18 cellular contexts compared by ENCODE assay signal in genomic region chr9:36128331-36128730, GRCh38. TPM values are rescaled to one million over a fixed set of nuclear protein-coding genes. Genes with fewer than 3 reads are reported as not detected.
DNase-seq lines count a peak whose midpoint lies in the region; ATAC-seq and TF ChIP-seq lines count a peak whose summit lies in the region.
"Had no signal": no experiment of that assay in that cellular context is flagged by ENCODE, and none has a peak within 500 bp of the region (broad histone marks: within the 10 kb centered on the region; RNA-seq: fewer than 3 reads in every experiment).

No MANE protein-coding gene starts in this region.

- H2AK5ac ChIP-seq in H9 (ENCODE audit: insufficient read length, low read length) = no peak overlapping the region

- no peaks in the 10 kb centered on the region for H3K79me1 ChIP-seq in H9 (ENCODE audit: insufficient read depth, low read depth, low read length, poor library complexity, severe bottlenecking)

- H4K91ac ChIP-seq in H9 (ENCODE audit: insufficient read length, low read depth, low read length) = no peak overlapping the region

- intact Hi-C loops in CD14-positive monocyte (cut with micrococcal nuclease) (loop anchor here in 1 of 2 donors (5.0 kb wide), 1 partner anchor 39 kb away; the partner anchor contains the start of gene CCIN), PC-9 (cut with micrococcal nuclease; ENCODE audit: unreplicated experiment) (no loop called here)
- intact Hi-C loops in naive thymus-derived CD4-positive, alpha-beta T cell (cut with micrococcal nuclease) = loop anchor here in 1 of 2 donors (2.0 kb wide), 1 partner anchor 20 kb away; no protein-coding TSS in a partner anchor

- no peak overlapping the region for H2BK12ac ChIP-seq in H9 (ENCODE audit: insufficient read length, low read depth, low read length)

- no peak overlapping the region for H3K27ac ChIP-seq in naive thymus-derived CD4-positive, alpha-beta T cell (ENCODE audit: low read depth, low read length)
- H3K27ac ChIP-seq in H9 (ENCODE audit: insufficient read length, low read depth, low read length) (no peak overlapping the region), PC-9 (no peak overlapping the region), GM23338 (ENCODE audit: low read depth) (no peak overlapping the region)
- H3K27ac ChIP-seq: pancreas, SK-N-MC, tibial nerve had no signal

- DNase-seq in CD14-positive monocyte (ENCODE audit: low spot score) (no peak), Kasumi-1 (lab: John Stamatoyannopoulos, UW) (peak; percentile 47 to 67), SKM-1 treated with dmso at 0.1 percent for 144 hours (lab: John Stamatoyannopoulos, UW; ENCODE audit: unreplicated experiment) (peak; percentile 81), foreskin melanocyte (no peak), H9 (no peak), PC-9 (no peak), GM23338 (ENCODE audit: low spot score) (no peak)
- no peak for DNase-seq in naive thymus-derived CD4-positive, alpha-beta T cell
- DNase-seq: activated naive CD4-positive, alpha-beta T cell treated with anti-CD3 and anti-CD28 coated beads for 36 hours; activated T-cell treated with anti-CD3 and anti-CD28 coated beads, Interleukin-2, amount 50 U/mL, for 1 hour; NCI-H1417; NCI-H69; pancreas; PC-3; stimulated activated naive CD4-positive, alpha-beta T cell had no signal

- H3T11ph ChIP-seq in H9 (ENCODE audit: low read length) = no peak overlapping the region

- H4K20me1 ChIP-seq in H9 (ENCODE audit: control insufficient read depth, insufficient read depth, insufficient read length) (no peaks in the 10 kb centered on the region), PC-9 (ENCODE audit: insufficient read depth) (no peaks in the 10 kb centered on the region), GM23338 (replicated peaks; ENCODE audit: insufficient read depth) (no peaks in the 10 kb centered on the region; the same call in 1 of the 2 replicates)

- no peaks in the 10 kb centered on the region for H3K27me3 ChIP-seq in naive thymus-derived CD4-positive, alpha-beta T cell (ENCODE audit: control insufficient read depth in 2 of 2, insufficient read depth in 2 of 2, low read length in 2 of 2)
- H3K27me3 ChIP-seq in H9 (ENCODE audit: insufficient read depth, low read length) (no peaks in the 10 kb centered on the region), PC-9 (ENCODE audit: insufficient read depth, low read depth) (no peaks in the 10 kb centered on the region), GM23338 (ENCODE audit: insufficient read depth) (peaks cover 22% of the 10 kb centered on the region)
- H3K27me3 ChIP-seq: pancreas, tibial nerve had no signal

- H3K27ac Mint-ChIP-seq in CD14-positive monocyte = peak overlapping the region; percentile 93 to 99 (median 98)
- H3K27ac Mint-ChIP-seq in naive thymus-derived CD4-positive, alpha-beta T cell = peak overlapping the region in 5 of 9 donors; percentile 26 to 65 (median 56)
- H3K27ac Mint-ChIP-seq in H9 = no peak overlapping the region
- H3K27ac Mint-ChIP-seq in GM23338 = no peak overlapping the region
- H3K27ac Mint-ChIP-seq: activated CD4-positive, alpha-beta T cell treated with anti-CD3 and anti-CD28 coated beads, Interleukin-2, amount 10 ng/mL, durations not matched to agents 24 days and 14 days; activated naive CD4-positive, alpha-beta T cell treated with anti-CD3 and anti-CD28 coated beads for 36 hours had no signal

- no peak overlapping the region for H2BK15ac ChIP-seq in H9 (ENCODE audit: low read depth, low read length)

- no peak overlapping the region for H2BK120ac ChIP-seq in H9 (ENCODE audit: low read depth, low read length, poor library complexity, severe bottlenecking)

- no peak overlapping the region for H3K56ac ChIP-seq in H9 (ENCODE audit: insufficient read length, low read depth, low read length)

- H3K4me1 Mint-ChIP-seq in CD14-positive monocyte = peaks cover 66% of the 10 kb centered on the region
- peaks cover 18 to 32% (median 29%) of the 10 kb centered on the region in 7 donors for H3K4me1 Mint-ChIP-seq in naive thymus-derived CD4-positive, alpha-beta T cell
- H3K4me1 Mint-ChIP-seq in H9 = peaks cover 12 to 25% of the 10 kb centered on the region in 2 experiments
- peaks cover 8% of the 10 kb centered on the region; the same call in 2 of the 3 replicates for H3K4me1 Mint-ChIP-seq in GM23338

- CTCF ChIA-PET in naive thymus-derived CD4-positive, alpha-beta T cell (lab: Charles Lee) = interaction anchor here (0.7 kb wide), 1 partner anchor 13 kb away, joined by 5 read pairs; no protein-coding TSS in a partner anchor
- CTCF ChIA-PET in PC-9 (lab: Charles Lee) = no interaction called here

- H3K4me3 Mint-ChIP-seq in CD14-positive monocyte = peak overlapping the region; percentile 53 to 88
- H3K4me3 Mint-ChIP-seq in naive thymus-derived CD4-positive, alpha-beta T cell = no peak overlapping the region
- H3K4me3 Mint-ChIP-seq in H9 = no peak overlapping the region
- no peak overlapping the region for H3K4me3 Mint-ChIP-seq in GM23338
- H3K4me3 Mint-ChIP-seq: activated CD4-positive, alpha-beta T cell treated with anti-CD3 and anti-CD28 coated beads, Interleukin-2, amount 10 ng/mL, durations not matched to agents 24 days and 14 days; activated naive CD4-positive, alpha-beta T cell treated with anti-CD3 and anti-CD28 coated beads for 36 hours had no signal

- no peak overlapping the region for H3K9ac ChIP-seq in H9 (ENCODE audit: extremely low read depth, insufficient read length, low read length)

- no peaks in the 10 kb centered on the region for H3K9me3 ChIP-seq in naive thymus-derived CD4-positive, alpha-beta T cell (ENCODE audit: control insufficient read depth in 2 of 3, low read length in 3 of 3)
- H3K9me3 ChIP-seq in H9 (ENCODE audit: control insufficient read depth, low read depth, low read length) (no peaks in the 10 kb centered on the region), PC-9 (ENCODE audit: insufficient read depth, low read depth) (no peaks in the 10 kb centered on the region)
- H3K9me3 ChIP-seq: pancreas, tibial nerve had no signal

- no peaks in the 10 kb centered on the region for H3K9me2 ChIP-seq in PC-9 (ENCODE audit: insufficient read depth)
- H3K9me2 ChIP-seq in GM23338 (ENCODE audit: insufficient read depth) = no peaks in the 10 kb centered on the region

- no peak overlapping the region for H3K23ac ChIP-seq in H9 (ENCODE audit: insufficient read length, low read depth, low read length)

- no peak overlapping the region for H2BK5ac ChIP-seq in H9 (ENCODE audit: insufficient read length, low read length)

- H3K14ac ChIP-seq in H9 (ENCODE audit: insufficient read depth, low read length) = no peak overlapping the region

- H2AFZ ChIP-seq in H9 (ENCODE audit: low read length) (no peak overlapping the region), PC-9 (no peak overlapping the region), GM23338 (no peak overlapping the region)

- TF ChIP-seq CTCF in CD14-positive monocyte (IDR thresholded peaks at IDR 0.05) = no peak
- no peak for TF ChIP-seq CTCF in H9 (conservative IDR thresholded peaks at IDR 0.05)
- no peak for TF ChIP-seq CTCF in PC-9 (conservative IDR thresholded peaks at IDR 0.05)
- TF ChIP-seq CTCF in GM23338 (conservative IDR thresholded peaks at IDR 0.05; ENCODE audit: low read depth in 2 of 2) = no peak

- H3K36me3 ChIP-seq in naive thymus-derived CD4-positive, alpha-beta T cell (ENCODE audit: control insufficient read depth in 2 of 3, insufficient read depth in 3 of 3, low read length in 3 of 3) = no peaks in the 10 kb centered on the region
- H3K36me3 ChIP-seq in PC-9 (ENCODE audit: low read depth) = no peaks in the 10 kb centered on the region
- H3K36me3 ChIP-seq in GM23338 (ENCODE audit: insufficient read depth) = no peaks in the 10 kb centered on the region
- H3K36me3 ChIP-seq: pancreas had no signal

- no peak overlapping the region for H3K4me2 ChIP-seq in H9 (ENCODE audit: insufficient read depth, insufficient read length, low read length)
- H3K4me2 ChIP-seq in PC-9 = no peak overlapping the region
- H3K4me2 ChIP-seq in GM23338 = no peak overlapping the region

- H3K27me3 Mint-ChIP-seq in CD14-positive monocyte (ENCODE audit: low read depth in 3 of 3) = peaks cover 0 to 4% (median 0%) of the 10 kb centered on the region in 3 donors
- H3K27me3 Mint-ChIP-seq in naive thymus-derived CD4-positive, alpha-beta T cell = peaks cover 0 to 11% (median 0%) of the 10 kb centered on the region in 5 donors
- peaks cover 40% of the 10 kb centered on the region for H3K27me3 Mint-ChIP-seq in H9 (ENCODE audit: low read depth)
- peaks cover 12% of the 10 kb centered on the region for H3K27me3 Mint-ChIP-seq in GM23338 (ENCODE audit: insufficient read depth, low read depth, poor library complexity)

- no peaks in the 10 kb centered on the region for H3K23me2 ChIP-seq in H9 (ENCODE audit: insufficient read length, low read depth, low read length, poor library complexity, severe bottlenecking)

- 0 out of 2 replicates have a peak, but pooled peaks cover 4% of the 10 kb centered on the region for H3F3A ChIP-seq in PC-9 (ENCODE audit: insufficient read depth, low read depth)
- no peaks in the 10 kb centered on the region for H3F3A ChIP-seq in GM23338 (replicated peaks; ENCODE audit: low read depth)

- no CpG with 5 or more reads among the region's 8 CpGs for WGBS in H9 (ENCODE audit: extremely low coverage, insufficient read length, low lambda C conversion rate)

- H3K36me3 Mint-ChIP-seq in CD14-positive monocyte (peaks cover 0 to 2% of the 10 kb centered on the region in 2 donors), H9 (ENCODE audit: insufficient read depth in 1 of 3, low read depth in 3 of 3) (no peaks in the 10 kb centered on the region; a peak in 1 of 7 replicates), GM23338 (ENCODE audit: low read depth) (no peaks in the 10 kb centered on the region)
- H3K36me3 Mint-ChIP-seq in naive thymus-derived CD4-positive, alpha-beta T cell = no peaks in the 10 kb centered on the region

- H3K4ac ChIP-seq in H9 (ENCODE audit: low read depth, low read length) = no peak overlapping the region

- H3K18ac ChIP-seq in H9 (ENCODE audit: insufficient read length, low read depth, low read length) = no peak overlapping the region

- H4K8ac ChIP-seq in H9 (replicated peaks; ENCODE audit: insufficient read length, low read depth, low read length) = no peak overlapping the region

- BruUV-seq in PC-9 (replicated peaks; lab: Mats Ljungman, UMichigan) = no TSS peak

- H3K79me2 ChIP-seq in H9 (ENCODE audit: insufficient read depth, low read length) (no peaks in the 10 kb centered on the region), PC-9 (ENCODE audit: low read depth) (no peaks in the 10 kb centered on the region), GM23338 (replicated peaks; ENCODE audit: insufficient read depth) (no peaks in the 10 kb centered on the region)

- ATAC-seq in naive thymus-derived CD4-positive, alpha-beta T cell = peak; percentile 48
- no peak for ATAC-seq in GM23338
- ATAC-seq: PC-3 had no signal

- no peak overlapping the region for H4K5ac ChIP-seq in H9 (ENCODE audit: insufficient read length, low read depth, low read length)

- peaks cover 14% of the 10 kb centered on the region in 2 donors for H3K4me1 ChIP-seq in naive thymus-derived CD4-positive, alpha-beta T cell (ENCODE audit: control insufficient read depth in 2 of 2, insufficient read depth in 2 of 2, low read length in 2 of 2)
- H3K4me1 ChIP-seq in H9 (ENCODE audit: insufficient read depth, low read length) (peaks cover 2% of the 10 kb centered on the region; the same call in 1 of the 2 replicates), PC-9 (replicated peaks; ENCODE audit: insufficient read depth) (peaks cover 14% of the 10 kb centered on the region; the same call in 1 of the 2 replicates), GM23338 (ENCODE audit: insufficient read depth) (peaks cover 8% of the 10 kb centered on the region)
- H3K4me1 ChIP-seq: pancreas had no signal

- H3K4me3 ChIP-seq in naive thymus-derived CD4-positive, alpha-beta T cell (ENCODE audit: low read length) = no peak overlapping the region
- no peak overlapping the region for H3K4me3 ChIP-seq in PC-9
- no peak overlapping the region for H3K4me3 ChIP-seq in GM23338
- H3K4me3 ChIP-seq: pancreas, SK-N-MC, tibial nerve had no signal

- POLR2A ChIA-PET in naive thymus-derived CD4-positive, alpha-beta T cell (lab: Charles Lee) = interaction anchor here (1.0 kb wide), 1 partner anchor 11 kb away, joined by 3 read pairs; no protein-coding TSS in a partner anchor
- POLR2A ChIA-PET in PC-9 (lab: Charles Lee; ENCODE audit: unreplicated experiment) = no interaction called here

- peaks cover 0 to 5% (median 0%) of the 10 kb centered on the region in 7 donors for H3K9me3 Mint-ChIP-seq in CD14-positive monocyte
- H3K9me3 Mint-ChIP-seq in naive thymus-derived CD4-positive, alpha-beta T cell = no peaks in the 10 kb centered on the region
- H3K9me3 Mint-ChIP-seq in H9 = no peaks in the 10 kb centered on the region
- no peaks in the 10 kb centered on the region for H3K9me3 Mint-ChIP-seq in GM23338
- H3K9me3 Mint-ChIP-seq: activated CD4-positive, alpha-beta T cell treated with anti-CD3 and anti-CD28 coated beads, Interleukin-2, amount 10 ng/mL, durations not matched to agents 24 days and 14 days; activated naive CD4-positive, alpha-beta T cell treated with anti-CD3 and anti-CD28 coated beads for 36 hours had no signal

- H2BK20ac ChIP-seq in H9 (ENCODE audit: low read depth, low read length, poor library complexity, severe bottlenecking) = no peak overlapping the region

RNA-seq across cellular contexts. Expression of gene GLIPR2, which starts 8.2 kb away (rescaled TPM):
- polyA plus RNA-seq in CD14-positive monocyte (100 to 1,000 TPM; 520 to 528 TPM), GM23338 (2016; fragmentation: Nextera tagmentation; extraction: Ambion mirVana) (5.7 and 7.0 TPM in 2 replicates)
- total RNA-seq in naive thymus-derived CD4-positive, alpha-beta T cell = 10 to 100 TPM in 3 of 5 experiments, 1 to 10 TPM in 2; 7.7 to 74.7 (median 18.6) TPM
- 10 to 100 TPM; 38.8 to 68.6 TPM for polyA plus RNA-seq in naive thymus-derived CD4-positive, alpha-beta T cell
- total RNA-seq in H9 (2021) (9.7 and 10.0 TPM in 2 replicates), PC-9 (2021) (3.9 and 7.7 TPM in 2 replicates)
- total RNA-seq in GM23338 (2014; rRNA removed; shearing (Covaris generic)) = 4.4 and 5.1 TPM in 2 replicates

RNA-seq across cellular contexts. Expression of gene CCIN, which starts 40.9 kb away (rescaled TPM):
- polyA plus RNA-seq in CD14-positive monocyte (under 1 TPM; 0.11 to 0.35 TPM), GM23338 (2016; fragmentation: Nextera tagmentation; extraction: Ambion mirVana) (not detected in 2 replicates)
- 1 to 10 TPM in 1 of 5 experiments, under 1 TPM in 2, not detected in 2; 0.15 to 3.6 (median 0.56) TPM for total RNA-seq in naive thymus-derived CD4-positive, alpha-beta T cell
- under 1 TPM in 1 of 2 donors, not detected in 1; 0.41 TPM for polyA plus RNA-seq in naive thymus-derived CD4-positive, alpha-beta T cell
- total RNA-seq in H9 (2021) (0.11 TPM in 1 of 2 replicates, not detected in the other), PC-9 (2021) (not detected in 2 replicates)
- total RNA-seq in GM23338 (2014; rRNA removed; shearing (Covaris generic)) = 0.14 TPM in 1 of 2 replicates, not detected in the other
- total RNA-seq: activated CD4-positive, alpha-beta T cell treated with anti-CD3 and anti-CD28 coated beads, Interleukin-2, amount 10 ng/mL, durations not matched to agents 24 days and 14 days; activated naive CD4-positive, alpha-beta T cell treated with anti-CD3 and anti-CD28 coated beads for 36 hours; tibial nerve had no signal

Comparison
In these comparisons a context has a peak if more than half of its experiments do, and no peak if none do; other contexts are left out.
1. DNase-seq: peak in Kasumi-1 (2 of 2) and SKM-1 treated with dmso at 0.1 percent for 144 hours (single experiment); none in CD14-positive monocyte (single experiment), naive thymus-derived CD4-positive, alpha-beta T cell (0 of 9), foreskin melanocyte (single experiment), H9 (single experiment), PC-9 (0 of 2) and GM23338 (single experiment).
2. H3K27ac Mint-ChIP-seq: peak in CD14-positive monocyte (7 of 7) and naive thymus-derived CD4-positive, alpha-beta T cell (5 of 9); none in H9 (0 of 3) and GM23338 (single experiment).
3. H3K4me3 Mint-ChIP-seq: peak in CD14-positive monocyte (2 of 2); none in naive thymus-derived CD4-positive, alpha-beta T cell (0 of 10), H9 (0 of 2) and GM23338 (single experiment).